In the genomic region with DNA sequence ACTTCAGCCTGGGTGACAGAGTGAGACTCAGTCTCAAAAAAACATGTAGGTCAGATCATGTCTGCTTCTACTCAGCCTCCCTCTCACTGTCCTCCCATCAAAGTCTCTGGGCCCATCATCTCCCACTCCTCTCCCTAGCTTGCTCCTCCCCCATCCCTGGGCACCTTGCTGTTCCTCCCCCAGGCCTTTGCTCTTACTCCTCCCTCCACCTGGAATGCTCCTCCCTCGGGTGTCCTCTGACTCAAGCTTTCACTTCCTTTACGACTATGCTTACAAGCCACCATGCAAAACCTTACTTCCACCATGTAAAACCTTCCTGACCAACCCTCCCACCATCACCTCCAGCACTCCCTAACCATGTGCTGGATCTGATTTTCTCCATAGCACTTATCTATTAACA, we compare ENCODE assay signal across 8 cellular contexts. TPM values are rescaled to one million over a fixed set of nuclear protein-coding genes. Genes with fewer than 3 reads are reported as not detected.
DNase-seq lines count a peak whose midpoint lies in the region; ATAC-seq lines count a peak whose summit lies in the region.

No MANE protein-coding gene starts in this region.

- H3K36me3 Mint-ChIP-seq in activated naive CD8-positive, alpha-beta T cell treated with anti-CD3 and anti-CD28 coated beads for 36 hours, result peaks cover 36% of the 10 kb centered on the region

- peak; percentile 41 for DNase-seq in stimulated activated CD4-positive, alpha-beta T cell treated with anti-CD3 and anti-CD28 coated beads, Interleukin-15, amount 100 ng/mL, for 24 hours
- DNase-seq in stimulated activated CD4-positive, alpha-beta T cell treated with anti-CD3 and anti-CD28 coated beads, Interleukin-4, amount 100 ng/mL, for 4 hours, result no peak
- DNase-seq in activated naive CD8-positive, alpha-beta T cell treated with anti-CD3 and anti-CD28 coated beads for 36 hours, result peak; percentile 13
- DNase-seq in NK-92 treated with Interleukin-12 subunit alpha and Interleukin-12 subunit beta, amount 100 ng/mL, for 24 hours (lab: John Stamatoyannopoulos, UW), result no peak
- DNase-seq in UCSD-AML1 (lab: John Stamatoyannopoulos, UW; ENCODE audit: unreplicated experiment) (no peak), caudate nucleus (lab: John Stamatoyannopoulos, UW) (no peak)

- no peaks in the 10 kb centered on the region for H3K9me3 Mint-ChIP-seq in activated naive CD8-positive, alpha-beta T cell treated with anti-CD3 and anti-CD28 coated beads for 36 hours

- peaks cover 6% of the 10 kb centered on the region for H3K4me1 Mint-ChIP-seq in activated naive CD8-positive, alpha-beta T cell treated with anti-CD3 and anti-CD28 coated beads for 36 hours

- ATAC-seq in HG03066 (IDR thresholded peaks at IDR 0.05; ENCODE audit: low read depth, unreplicated experiment) (peak; percentile 88), GM19467 (IDR thresholded peaks at IDR 0.05; ENCODE audit: unreplicated experiment) (no peak)

- no peaks in the 10 kb centered on the region for H3K27me3 Mint-ChIP-seq in activated naive CD8-positive, alpha-beta T cell treated with anti-CD3 and anti-CD28 coated beads for 36 hours

- H3K4me3 Mint-ChIP-seq in activated naive CD8-positive, alpha-beta T cell treated with anti-CD3 and anti-CD28 coated beads for 36 hours, result no peak overlapping the region

- no peak overlapping the region for H3K27ac ChIP-seq in caudate nucleus (ENCODE audit: low read depth, low read length)

- H3K27ac Mint-ChIP-seq in activated naive CD8-positive, alpha-beta T cell treated with anti-CD3 and anti-CD28 coated beads for 36 hours, result peak overlapping the region; percentile 60

RNA-seq across cellular contexts. Expression of a gene that starts 51.5 kb away (rescaled TPM):
- 10 to 100 TPM; 24.0 to 24.9 TPM for total RNA-seq in activated naive CD8-positive, alpha-beta T cell treated with anti-CD3 and anti-CD28 coated beads for 36 hours

Comparison
In these comparisons a context has a peak if more than half of its experiments do, and no peak if none do; other contexts are left out.
1. DNase-seq: peak in stimulated activated CD4-positive, alpha-beta T cell treated with anti-CD3 and anti-CD28 coated beads, Interleukin-15, amount 100 ng/mL, for 24 hours (single experiment) and activated naive CD8-positive, alpha-beta T cell treated with anti-CD3 and anti-CD28 coated beads for 36 hours (single experiment); none in stimulated activated CD4-positive, alpha-beta T cell treated with anti-CD3 and anti-CD28 coated beads, Interleukin-4, amount 100 ng/mL, for 4 hours (0 of 2), NK-92 treated with Interleukin-12 subunit alpha and Interleukin-12 subunit beta, amount 100 ng/mL, for 24 hours (single experiment), UCSD-AML1 (single experiment) and caudate nucleus (0 of 61).